24 cellular contexts compared by ENCODE assay signal in genomic region chr19:1389033-1389940, GRCh38. TPM values are rescaled to one million over a fixed set of nuclear protein-coding genes. Genes with fewer than 3 reads are reported as not detected.
DNase-seq lines count a peak whose midpoint lies in the region; TF ChIP-seq lines count a peak whose summit lies in the region.
"Had no signal": no experiment of that assay in that cellular context is flagged by ENCODE, and none has a peak within 500 bp of the region (broad histone marks: within the 10 kb centered on the region; RNA-seq: fewer than 3 reads in every experiment).

No MANE protein-coding gene starts in this region.

- TF ChIP-seq CTCF in neural progenitor cell (IDR thresholded peaks at IDR 0.05) = no peak

- H4K91ac ChIP-seq in mesenchymal stem cell (ENCODE audit: low read length) = no peak overlapping the region

- H2BK12ac ChIP-seq in mesenchymal stem cell (ENCODE audit: low read length in 2 of 2) = no peak overlapping the region

- H3K4me1 ChIP-seq in mesenchymal stem cell (ENCODE audit: control insufficient read depth, insufficient read depth, low read depth, low read length) (peaks cover 6% of the 10 kb centered on the region), neural progenitor cell (no peaks in the 10 kb centered on the region)
- H3K4me1 ChIP-seq: foreskin keratinocyte had no signal

- H3K4me3 ChIP-seq in mesenchymal stem cell (ENCODE audit: insufficient read depth in 1 of 2, low read depth in 1 of 2, low read length in 2 of 2) = no peak overlapping the region
- H3K4me3 ChIP-seq in neural progenitor cell = no peak overlapping the region
- H3K4me3 ChIP-seq: left ventricle myocardium inferior, skin epidermis, vagina had no signal

- DNase-seq in caudate nucleus (lab: John Stamatoyannopoulos, UW) (peak in 57 of 61 donors; percentile 21 to 88 (median 71)), mesenchymal stem cell (no peak), epidermal melanocyte (ENCODE audit: insufficient read length, low spot score) (no peak), neural progenitor cell (ENCODE audit: low spot score) (no peak), cerebellar nuclear complex (lab: John Stamatoyannopoulos, UW) (no peak)
- DNase-seq: activated B cell treated with CpG ODN at 0.5 μM for 24 hours; activated CD4-positive, alpha-beta T cell treated with anti-CD3 and anti-CD28 coated beads, Interleukin-2, amount 50 U/mL, for 4 hours; activated naive CD8-positive, alpha-beta T cell treated with anti-CD3 and anti-CD28 coated beads for 36 hours; CD4-positive, CD25-positive, alpha-beta regulatory T cell; effector CD8-positive, alpha-beta T cell; foreskin keratinocyte; immature natural killer cell; KG1; left ventricle myocardium inferior; NCI-H1436 treated with DMSO at 0.1 percent for 48 hours; NCI-H2107; NCI-H446 treated with DMSO at 0.1 percent for 48 hours; Right ventricle myocardium superior; T1000 had no signal

- 96% methylated on average over 38 of the region's 39 CpGs for WGBS in mesenchymal stem cell

- H3K27ac Mint-ChIP-seq in IgD-negative memory B cell (peak overlapping the region in 2 of 3 donors; percentile 51 to 76), neural progenitor cell (no peak overlapping the region)
- H3K27ac Mint-ChIP-seq: activated B cell treated with CpG ODN at 0.5 μM for 24 hours; activated naive CD8-positive, alpha-beta T cell treated with anti-CD3 and anti-CD28 coated beads for 36 hours; activated T-helper 1 cell treated with anti-CD3 and anti-CD28 coated beads, Interleukin-12 subunit alpha, Interleukin-12 subunit beta, Interleukin-2, Interleukin-4 antibody, amounts not matched to agents 30 ng/mL and 10 ng/mL and 1 ng/mL, durations not matched to agents 14 hours and 24 hours and 36 hours; CD4-positive, CD25-positive, alpha-beta regulatory T cell; immature natural killer cell had no signal

- H3K23ac ChIP-seq in mesenchymal stem cell (ENCODE audit: low read length in 2 of 2) = no peak overlapping the region

- H3K9ac ChIP-seq in mesenchymal stem cell (ENCODE audit: low read length) (no peak overlapping the region), neural progenitor cell (no peak overlapping the region)

- H3K9me3 Mint-ChIP-seq in IgD-negative memory B cell (no peaks in the 10 kb centered on the region), neural progenitor cell (no peaks in the 10 kb centered on the region)
- H3K9me3 Mint-ChIP-seq: activated B cell treated with CpG ODN at 0.5 μM for 24 hours; activated naive CD8-positive, alpha-beta T cell treated with anti-CD3 and anti-CD28 coated beads for 36 hours; activated T-helper 1 cell treated with anti-CD3 and anti-CD28 coated beads, Interleukin-12 subunit alpha, Interleukin-12 subunit beta, Interleukin-2, Interleukin-4 antibody, amounts not matched to agents 30 ng/mL and 10 ng/mL and 1 ng/mL, durations not matched to agents 14 hours and 24 hours and 36 hours; CD4-positive, CD25-positive, alpha-beta regulatory T cell; immature natural killer cell had no signal

- peak overlapping the region; percentile 12 for H2BK15ac ChIP-seq in mesenchymal stem cell (ENCODE audit: low read depth, poor library complexity, severe bottlenecking)

- H2BK5ac ChIP-seq in mesenchymal stem cell (ENCODE audit: low read depth, low read length, poor library complexity, severe bottlenecking) = no peak overlapping the region

- peaks cover 5% of the 10 kb centered on the region for H3F3A ChIP-seq in neural progenitor cell (ENCODE audit: low read depth)

- H2BK120ac ChIP-seq in mesenchymal stem cell (ENCODE audit: low read depth, low read length) = no peak overlapping the region

- no peak overlapping the region for H4K8ac ChIP-seq in mesenchymal stem cell (ENCODE audit: low read length)

- H3K14ac ChIP-seq in mesenchymal stem cell (ENCODE audit: low read length in 2 of 2) = no peak overlapping the region

- H3K27me3 ChIP-seq in mesenchymal stem cell (ENCODE audit: control insufficient read depth in 1 of 2, insufficient read depth in 1 of 2, low read length in 2 of 2) (no peaks in the 10 kb centered on the region), neural progenitor cell (no peaks in the 10 kb centered on the region)
- H3K27me3 ChIP-seq: foreskin keratinocyte, vagina had no signal

- no peak overlapping the region for H3K18ac ChIP-seq in mesenchymal stem cell (ENCODE audit: low read depth in 1 of 2, low read length in 2 of 2)

- no peak overlapping the region for H2AK5ac ChIP-seq in mesenchymal stem cell (ENCODE audit: low read length, severe bottlenecking)

- H3K4me1 Mint-ChIP-seq in IgD-negative memory B cell (peaks cover 3 to 8% (median 5%) of the 10 kb centered on the region in 3 donors), neural progenitor cell (peaks cover 9% of the 10 kb centered on the region)

- H3K4me2 ChIP-seq in mesenchymal stem cell (ENCODE audit: low read length, poor library complexity, severe bottlenecking) = no peak overlapping the region
- H3K4me2 ChIP-seq in neural progenitor cell = no peak overlapping the region

- H3K27ac ChIP-seq in caudate nucleus (ENCODE audit: low read depth, low read length) (peak overlapping the region; percentile 87), mesenchymal stem cell (ENCODE audit: low read length, poor library complexity, severe bottlenecking) (no peak overlapping the region), temporal lobe (ENCODE audit: low read depth, low read length) (peak overlapping the region; percentile 95), neural progenitor cell (no peak overlapping the region)
- H3K27ac ChIP-seq: foreskin keratinocyte, skin epidermis, vagina had no signal

- H3K4me3 Mint-ChIP-seq in IgD-negative memory B cell (peak overlapping the region in 1 of 4 donors; percentile 10), neural progenitor cell (no peak overlapping the region)
- H3K4me3 Mint-ChIP-seq: activated B cell treated with CpG ODN at 0.5 μM for 24 hours; activated naive CD8-positive, alpha-beta T cell treated with anti-CD3 and anti-CD28 coated beads for 36 hours; activated T-helper 1 cell treated with anti-CD3 and anti-CD28 coated beads, Interleukin-12 subunit alpha, Interleukin-12 subunit beta, Interleukin-2, Interleukin-4 antibody, amounts not matched to agents 30 ng/mL and 10 ng/mL and 1 ng/mL, durations not matched to agents 14 hours and 24 hours and 36 hours; immature natural killer cell had no signal

- H3K27me3 Mint-ChIP-seq in IgD-negative memory B cell (no peaks in the 10 kb centered on the region), neural progenitor cell (ENCODE audit: insufficient read depth, low read depth) (peaks cover 8% of the 10 kb centered on the region)
- H3K27me3 Mint-ChIP-seq: activated B cell treated with CpG ODN at 0.5 μM for 24 hours; activated naive CD8-positive, alpha-beta T cell treated with anti-CD3 and anti-CD28 coated beads for 36 hours; CD4-positive, CD25-positive, alpha-beta regulatory T cell had no signal

- H2AFZ ChIP-seq in mesenchymal stem cell (ENCODE audit: low read depth, low read length) (no peak overlapping the region), neural progenitor cell (replicated peaks) (no peak overlapping the region)

- peaks cover 5% of the 10 kb centered on the region for H4K20me1 ChIP-seq in neural progenitor cell (ENCODE audit: low read depth)

- peaks cover 36% of the 10 kb centered on the region for H3K79me1 ChIP-seq in mesenchymal stem cell (replicated peaks; ENCODE audit: low read length, poor library complexity, severe bottlenecking)

- H3K36me3 ChIP-seq in mesenchymal stem cell (ENCODE audit: control insufficient read depth in 1 of 2, insufficient read depth in 2 of 2, low read depth in 1 of 2, low read length in 2 of 2) = peaks cover 36 to 70% of the 10 kb centered on the region in 2 experiments
- no peaks in the 10 kb centered on the region for H3K36me3 ChIP-seq in neural progenitor cell

- peaks cover 11% of the 10 kb centered on the region for H3K79me2 ChIP-seq in neural progenitor cell (ENCODE audit: low read depth)

- H3K36me3 Mint-ChIP-seq in IgD-negative memory B cell = peaks cover 8% of the 10 kb centered on the region
- peaks cover 16% of the 10 kb centered on the region for H3K36me3 Mint-ChIP-seq in neural progenitor cell

- no peak overlapping the region for H3K4ac ChIP-seq in mesenchymal stem cell (ENCODE audit: low read depth in 1 of 2, low read length in 2 of 2)

- H3K9me3 ChIP-seq in mesenchymal stem cell (ENCODE audit: control insufficient read depth, low read length) = no peaks in the 10 kb centered on the region
- no peaks in the 10 kb centered on the region for H3K9me3 ChIP-seq in neural progenitor cell (ENCODE audit: low read depth)
- H3K9me3 ChIP-seq: left ventricle myocardium inferior, vagina had no signal

RNA-seq across cellular contexts. Expression of gene NDUFS7, which starts 5.6 kb away (rescaled TPM):
- 233 TPM for polyA plus RNA-seq in IgD-negative memory B cell
- 54.3 TPM for polyA plus RNA-seq in mesenchymal stem cell (2013, experiment 1 of 2)
- 52.4 TPM for polyA plus RNA-seq in mesenchymal stem cell (2013, experiment 2 of 2)
- total RNA-seq in temporal lobe (21.4 TPM), neural progenitor cell (ENCODE audit: low replicate concordance) (15.4 and 69.3 TPM in 2 replicates)

RNA-seq across cellular contexts. Expression of gene GAMT, which starts 12.1 kb away (rescaled TPM):
- polyA plus RNA-seq in IgD-negative memory B cell = 14.3 TPM
- polyA plus RNA-seq in mesenchymal stem cell (2013, experiment 1 of 2) = 33.5 TPM
- 34.5 TPM for polyA plus RNA-seq in mesenchymal stem cell (2013, experiment 2 of 2)
- total RNA-seq in temporal lobe = 10.3 TPM
- total RNA-seq in neural progenitor cell (ENCODE audit: low replicate concordance) = 13.8 and 53.7 TPM in 2 replicates

RNA-seq across cellular contexts. Expression of gene DAZAP1, which starts 18.1 kb away (rescaled TPM):
- 7.2 TPM for polyA plus RNA-seq in IgD-negative memory B cell
- 65.2 TPM for polyA plus RNA-seq in mesenchymal stem cell (2013, experiment 1 of 2)
- 66.2 TPM for polyA plus RNA-seq in mesenchymal stem cell (2013, experiment 2 of 2)
- 25.8 TPM for total RNA-seq in temporal lobe
- 107 and 121 TPM in 2 replicates for total RNA-seq in neural progenitor cell (ENCODE audit: low replicate concordance)

RNA-seq across cellular contexts. Expression of gene RPS15, which starts 48.9 kb away (rescaled TPM):
- 3,226 TPM for polyA plus RNA-seq in IgD-negative memory B cell
- 2,213 TPM for polyA plus RNA-seq in mesenchymal stem cell (2013, experiment 1 of 2)
- 2,093 TPM for polyA plus RNA-seq in mesenchymal stem cell (2013, experiment 2 of 2)
- total RNA-seq in temporal lobe = 418 TPM
- 1,918 and 2,648 TPM in 2 replicates for total RNA-seq in neural progenitor cell (ENCODE audit: low replicate concordance)

Comparison
In these comparisons a context has a peak if more than half of its experiments do, and no peak if none do; other contexts are left out.
1. DNase-seq: peak in caudate nucleus (57 of 61); none in mesenchymal stem cell (single experiment), epidermal melanocyte (single experiment), neural progenitor cell (single experiment) and cerebellar nuclear complex (0 of 2).
2. H3K27ac ChIP-seq: peak in caudate nucleus (single experiment) and temporal lobe (single experiment); none in mesenchymal stem cell (single experiment) and neural progenitor cell (single experiment).